Comparison of ENCODE assay signal across 26 cellular contexts in the genomic region with DNA sequence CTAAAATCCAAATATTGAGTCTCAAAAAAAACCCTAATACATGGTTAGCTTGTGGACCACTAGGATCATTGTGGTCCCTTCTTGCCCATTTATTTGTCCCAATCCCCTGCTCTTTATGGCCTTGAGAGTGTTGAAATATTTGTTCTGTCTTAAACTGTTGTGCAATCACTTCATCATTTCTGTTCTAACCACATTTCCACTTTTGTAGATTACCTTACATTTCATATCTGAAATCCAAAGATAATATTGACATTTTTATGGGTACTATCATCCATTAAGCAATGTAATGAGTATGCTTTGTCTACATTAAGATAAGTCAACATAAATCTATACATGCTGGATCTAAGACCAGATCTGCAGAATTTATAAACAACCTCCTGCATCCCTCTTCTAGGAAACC.
DNase-seq lines count a peak whose midpoint lies in the region; ATAC-seq and TF ChIP-seq lines count a peak whose summit lies in the region.
"Had no signal": no experiment of that assay in that cellular context is flagged by ENCODE, and none has a peak within 500 bp of the region (broad histone marks: within the 10 kb centered on the region; RNA-seq: fewer than 3 reads in every experiment).

No MANE protein-coding gene starts in this region.

- H3K4me1 Mint-ChIP-seq in activated naive CD8-positive, alpha-beta T cell treated with anti-CD3 and anti-CD28 coated beads, Interleukin-2, amount 10 ng/mL, durations not matched to agents 7 days and 5 days = no peaks in the 10 kb centered on the region
- no peaks in the 10 kb centered on the region for H3K4me1 Mint-ChIP-seq in activated naive CD8-positive, alpha-beta T cell treated with anti-CD3 and anti-CD28 coated beads for 36 hours
- H3K4me1 Mint-ChIP-seq: activated CD4-positive, alpha-beta memory T cell treated with anti-CD3 and anti-CD28 coated beads, Interleukin-2, amount 10 ng/mL, durations not matched to agents 7 days and 5 days had no signal

- no peaks in the 10 kb centered on the region for H3K9me3 Mint-ChIP-seq in activated naive CD8-positive, alpha-beta T cell treated with anti-CD3 and anti-CD28 coated beads, Interleukin-2, amount 10 ng/mL, durations not matched to agents 7 days and 5 days
- peaks cover 2% of the 10 kb centered on the region for H3K9me3 Mint-ChIP-seq in activated naive CD8-positive, alpha-beta T cell treated with anti-CD3 and anti-CD28 coated beads for 36 hours
- H3K9me3 Mint-ChIP-seq: activated CD4-positive, alpha-beta memory T cell treated with anti-CD3 and anti-CD28 coated beads, Interleukin-2, amount 10 ng/mL, durations not matched to agents 7 days and 5 days; T-helper 2 cell treated with Interferon-gamma antibody and Interleukin-4, amounts not matched to agents 5 μg/mL and 100 μg/mL, for 36 hours had no signal

- no peak overlapping the region for H3K4me3 Mint-ChIP-seq in activated naive CD8-positive, alpha-beta T cell treated with anti-CD3 and anti-CD28 coated beads, Interleukin-2, amount 10 ng/mL, durations not matched to agents 7 days and 5 days
- no peak overlapping the region for H3K4me3 Mint-ChIP-seq in activated naive CD8-positive, alpha-beta T cell treated with anti-CD3 and anti-CD28 coated beads for 36 hours
- H3K4me3 Mint-ChIP-seq: activated CD4-positive, alpha-beta memory T cell treated with anti-CD3 and anti-CD28 coated beads, Interleukin-2, amount 10 ng/mL, durations not matched to agents 7 days and 5 days; T-helper 2 cell treated with Interferon-gamma antibody and Interleukin-4, amounts not matched to agents 5 μg/mL and 100 μg/mL, for 36 hours had no signal

- H3K36me3 Mint-ChIP-seq in activated naive CD8-positive, alpha-beta T cell treated with anti-CD3 and anti-CD28 coated beads, Interleukin-2, amount 10 ng/mL, durations not matched to agents 7 days and 5 days = no peaks in the 10 kb centered on the region
- H3K36me3 Mint-ChIP-seq in activated naive CD8-positive, alpha-beta T cell treated with anti-CD3 and anti-CD28 coated beads for 36 hours = no peaks in the 10 kb centered on the region

- no peak for TF ChIP-seq CTCF in coronary artery (IDR thresholded peaks at IDR 0.05)

- H3K27ac ChIP-seq in coronary artery = peak overlapping the region; percentile 11 to 43
- H3K27ac ChIP-seq: esophagus squamous epithelium had no signal

- H3K27ac Mint-ChIP-seq in activated naive CD8-positive, alpha-beta T cell treated with anti-CD3 and anti-CD28 coated beads, Interleukin-2, amount 10 ng/mL, durations not matched to agents 7 days and 5 days = peak overlapping the region; percentile 21
- H3K27ac Mint-ChIP-seq in activated naive CD8-positive, alpha-beta T cell treated with anti-CD3 and anti-CD28 coated beads for 36 hours = no peak overlapping the region
- H3K27ac Mint-ChIP-seq: activated CD4-positive, alpha-beta memory T cell treated with anti-CD3 and anti-CD28 coated beads, Interleukin-2, amount 10 ng/mL, durations not matched to agents 7 days and 5 days; T-helper 2 cell treated with Interferon-gamma antibody and Interleukin-4, amounts not matched to agents 5 μg/mL and 100 μg/mL, for 36 hours had no signal

- no peak for ATAC-seq in activated naive CD8-positive, alpha-beta T cell treated with anti-CD3 and anti-CD28 coated beads, Interleukin-2, amount 10 ng/mL, durations not matched to agents 7 days and 5 days (ENCODE audit: low read depth)
- ATAC-seq in sciatic nerve = peak; percentile 82
- ATAC-seq in GM18511 (IDR thresholded peaks at IDR 0.05; ENCODE audit: unreplicated experiment) = no peak
- no peak for ATAC-seq in GM18498 (IDR thresholded peaks at IDR 0.05; ENCODE audit: unreplicated experiment)

- DNase-seq in activated naive CD8-positive, alpha-beta T cell treated with anti-CD3 and anti-CD28 coated beads, Interleukin-2, amount 10 ng/mL, durations not matched to agents 7 days and 5 days = no peak
- DNase-seq in activated naive CD8-positive, alpha-beta T cell treated with anti-CD3 and anti-CD28 coated beads for 36 hours = no peak
- peak; percentile 77 for DNase-seq in NOMO-1 treated with DMSO at 0.1 percent for 48 hours (lab: John Stamatoyannopoulos, UW; ENCODE audit: unreplicated experiment)
- no peak for DNase-seq in coronary artery (ENCODE audit: low spot score)
- DNase-seq in sciatic nerve (ENCODE audit: low spot score) = no peak
- DNase-seq in NK-92 (lab: John Stamatoyannopoulos, UW; ENCODE audit: unreplicated experiment) = no peak
- DNase-seq: activated CD4-positive, alpha-beta memory T cell treated with anti-CD3 and anti-CD28 coated beads, Interleukin-2, amount 10 ng/mL, durations not matched to agents 7 days and 5 days; activated CD4-positive, CD25-positive, alpha-beta regulatory T cell; activated gamma-delta T cell; activated T-cell treated with anti-CD3 and anti-CD28 coated beads for 4 hours; adrenal gland; BE2C; Caco-2; cerebellar nuclear complex; effector memory CD4-positive, alpha-beta T cell; esophagus squamous epithelium; hypothalamus; islet precursor cell; Karpas-422; NCI-H146; stimulated activated CD4-positive, alpha-beta T cell treated with anti-CD3 and anti-CD28 coated beads, Interleukin-15, amount 100 ng/mL, for 24 hours; uterus had no signal

- peaks cover under 1% of the 10 kb centered on the region for H3K27me3 Mint-ChIP-seq in activated naive CD8-positive, alpha-beta T cell treated with anti-CD3 and anti-CD28 coated beads, Interleukin-2, amount 10 ng/mL, durations not matched to agents 7 days and 5 days
- H3K27me3 Mint-ChIP-seq in activated naive CD8-positive, alpha-beta T cell treated with anti-CD3 and anti-CD28 coated beads for 36 hours = peaks cover 21% of the 10 kb centered on the region

- POLR2A ChIA-PET in activated naive CD8-positive, alpha-beta T cell treated with anti-CD3 and anti-CD28 coated beads, Interleukin-2, amount 10 ng/mL, durations not matched to agents 7 days and 5 days (lab: Charles Lee) = no interaction called here

- H3K4me3 ChIP-seq in coronary artery = no peak overlapping the region
- H3K4me3 ChIP-seq: adrenal gland, esophagus squamous epithelium, HAP-1, uterus had no signal

- intact Hi-C loops in sciatic nerve (cut with DNase I) = no loop called here
